In the genomic region with DNA sequence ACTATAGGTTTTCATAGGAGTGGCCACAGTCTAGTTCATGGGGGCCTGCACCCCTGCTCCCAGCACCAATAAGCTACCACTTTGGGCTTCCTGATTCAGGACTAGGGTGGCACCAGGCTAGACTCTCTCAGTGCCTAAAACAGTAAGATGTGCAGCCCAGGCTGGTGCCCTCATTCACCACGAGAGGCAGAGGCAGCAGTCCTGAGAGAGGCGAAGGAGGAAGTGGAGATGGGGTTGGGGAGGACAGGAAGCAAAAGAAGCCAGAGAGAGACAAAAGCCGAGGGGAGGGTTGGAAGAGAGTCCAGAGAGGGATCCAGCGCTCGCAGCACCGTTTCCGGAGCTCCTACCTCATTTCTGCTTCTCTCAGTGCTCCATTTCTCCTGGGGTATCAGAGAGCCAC, we compare ENCODE assay signal across 17 cellular contexts.
"Had no signal": no experiment of that assay in that cellular context is flagged by ENCODE, and none has a peak within 500 bp of the region (broad histone marks: within the 10 kb centered on the region; RNA-seq: fewer than 3 reads in every experiment).

No MANE protein-coding gene starts in this region.

- DNase-seq: activated CD4-positive, alpha-beta T cell treated with anti-CD3 and anti-CD28 coated beads for 1 hour; activated CD4-positive, alpha-beta T cell treated with anti-CD3 and anti-CD28 coated beads, Interleukin-2, amount 50 U/mL, for 48 hours; activated effector memory CD4-positive, alpha-beta T cell treated with anti-CD3 and anti-CD28 coated beads, Interleukin-2, amount 50 U/mL, for 16 hours; activated T-cell treated with anti-CD3 and anti-CD28 coated beads, Interleukin-2, amount 50 U/mL, for 4 hours; cerebellar nuclear complex; effector memory CD8-positive, alpha-beta T cell; left ventricle myocardium superior; mesendoderm; right lobe of liver; substantia nigra; trophoblast cell had no signal

- H3K27me3 ChIP-seq: right lobe of liver had no signal

- ATAC-seq: activated naive CD4-positive, alpha-beta T cell treated with anti-CD3 and anti-CD28 coated beads, Interleukin-2, amount 50 U/mL, for 72 hours; activated T-cell treated with anti-CD3 and anti-CD28 coated beads, Interleukin-2, amount 50 U/mL, for 4 hours; effector memory CD8-positive, alpha-beta T cell; left ventricle myocardium superior; right lobe of liver; stimulated activated effector memory CD8-positive, alpha-beta T cell treated with anti-CD3 and anti-CD28 coated beads, Interleukin-12 subunit alpha, Interleukin-12 subunit beta, amount 100 ng/mL, for 72 hours had no signal

- H3K4me3 ChIP-seq: prostate gland, right lobe of liver had no signal

- H3K9me3 ChIP-seq: prostate gland, right lobe of liver had no signal

- H3K9me3 Mint-ChIP-seq: activated T-cell treated with anti-CD3 and anti-CD28 coated beads, Interleukin-2, amount 50 U/mL, for 4 hours; dendritic cell treated with granulocyte-macrophage colony-stimulating factor and Interleukin-4, amounts not matched to agents 40 ng/mL and 50 ng/mL, for 4 days; stimulated activated effector memory CD8-positive, alpha-beta T cell treated with anti-CD3 and anti-CD28 coated beads, Interleukin-12 subunit alpha, Interleukin-12 subunit beta, amount 100 ng/mL, for 72 hours had no signal

- H3K27ac Mint-ChIP-seq: activated naive CD4-positive, alpha-beta T cell treated with anti-CD3 and anti-CD28 coated beads, Interleukin-2, amount 50 U/mL, for 72 hours; dendritic cell treated with granulocyte-macrophage colony-stimulating factor and Interleukin-4, amounts not matched to agents 40 ng/mL and 50 ng/mL, for 4 days; effector memory CD8-positive, alpha-beta T cell; nephron; stimulated activated effector memory CD8-positive, alpha-beta T cell treated with anti-CD3 and anti-CD28 coated beads, Interleukin-12 subunit alpha, Interleukin-12 subunit beta, amount 100 ng/mL, for 72 hours had no signal

- H3K4me1 ChIP-seq: prostate gland, right lobe of liver had no signal

- H3K27me3 Mint-ChIP-seq: dendritic cell treated with granulocyte-macrophage colony-stimulating factor and Interleukin-4, amounts not matched to agents 40 ng/mL and 50 ng/mL, for 4 days had no signal

- H3K4me1 Mint-ChIP-seq: nephron had no signal

- H3K4me3 Mint-ChIP-seq: activated T-cell treated with anti-CD3 and anti-CD28 coated beads, Interleukin-2, amount 50 U/mL, for 4 hours; dendritic cell treated with granulocyte-macrophage colony-stimulating factor and Interleukin-4, amounts not matched to agents 40 ng/mL and 50 ng/mL, for 4 days; effector memory CD8-positive, alpha-beta T cell; nephron; stimulated activated effector memory CD8-positive, alpha-beta T cell treated with anti-CD3 and anti-CD28 coated beads, Interleukin-12 subunit alpha, Interleukin-12 subunit beta, amount 100 ng/mL, for 72 hours had no signal

- H3K27ac ChIP-seq: epithelial cell of prostate, prostate gland, right lobe of liver had no signal

- H3K36me3 ChIP-seq: prostate gland, right lobe of liver had no signal
